ENCODE assay signal across 11 cellular contexts in the genomic region with DNA sequence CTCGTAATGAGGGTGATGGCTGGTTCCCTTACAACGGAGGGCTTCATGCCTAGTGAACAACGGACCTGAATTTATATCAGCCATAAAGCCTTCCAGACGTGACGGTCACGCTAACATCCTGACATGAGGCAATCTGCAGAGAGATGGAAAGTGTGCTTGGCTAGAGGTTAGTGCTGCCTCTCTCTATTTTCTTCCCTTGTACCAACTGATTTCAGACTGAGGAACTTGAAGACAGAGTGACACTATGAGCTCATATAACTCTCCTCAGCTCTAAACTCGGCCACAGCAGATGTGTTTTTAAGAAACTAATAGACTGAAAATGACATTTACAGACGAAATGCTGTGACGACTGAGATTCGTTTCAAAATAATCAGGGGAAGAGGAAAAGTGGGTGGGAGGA.
DNase-seq lines count a peak whose midpoint lies in the region; ATAC-seq and TF ChIP-seq lines count a peak whose summit lies in the region.
"Had no signal": no experiment of that assay in that cellular context is flagged by ENCODE, and none has a peak within 500 bp of the region (broad histone marks: within the 10 kb centered on the region; RNA-seq: fewer than 3 reads in every experiment).

No MANE protein-coding gene starts in this region.

- no peaks in the 10 kb centered on the region for H3K9me2 ChIP-seq in DOHH2 (replicated peaks; ENCODE audit: control insufficient read depth, low read length)

- no peaks in the 10 kb centered on the region for H4K20me1 ChIP-seq in DOHH2 (ENCODE audit: control insufficient read depth, insufficient read depth, low read depth, low read length)

- peak; percentile 63 for DNase-seq in KG1 (lab: John Stamatoyannopoulos, UW)
- no peak for DNase-seq in endothelial cell (ENCODE audit: low spot score)
- no peak for DNase-seq in NCI-H1694 treated with DMSO at 0.1 percent for 48 hours (lab: John Stamatoyannopoulos, UW)
- DNase-seq in NCI-H526 (lab: John Stamatoyannopoulos, UW): no peak
- DNase-seq in dedifferentiated amniotic fluid mesenchymal stem cell (ENCODE audit: extremely low spot score): no peak
- DNase-seq: central memory CD4-positive, alpha-beta T cell; EL; nucleus accumbens had no signal

- H3K27me3 ChIP-seq in DOHH2 (ENCODE audit: control insufficient read depth, low read length): no peaks in the 10 kb centered on the region
- no peaks in the 10 kb centered on the region for H3K27me3 ChIP-seq in rectal smooth muscle tissue (ENCODE audit: control insufficient read depth, insufficient read depth, low read length)

- H3K4me3 Mint-ChIP-seq in endothelial cell (ENCODE audit: unreplicated experiment): no peak overlapping the region

- H3K36me3 ChIP-seq in DOHH2 (ENCODE audit: control insufficient read depth, low read length): no peaks in the 10 kb centered on the region
- H3K36me3 ChIP-seq in rectal smooth muscle tissue (ENCODE audit: control insufficient read depth, insufficient read depth, low read length): no peaks in the 10 kb centered on the region

- H3K4me2 ChIP-seq in DOHH2 (ENCODE audit: low read length): peak overlapping the region; percentile 75

- ATAC-seq in GM21528 (IDR thresholded peaks at IDR 0.05; ENCODE audit: low FRiP score, unreplicated experiment): no peak

- H3K27me3 Mint-ChIP-seq in endothelial cell (ENCODE audit: unreplicated experiment): peaks cover 7% of the 10 kb centered on the region

- H3K27ac Mint-ChIP-seq in endothelial cell (ENCODE audit: unreplicated experiment): peak overlapping the region; percentile 36

- H3K4me1 ChIP-seq in DOHH2 (ENCODE audit: control insufficient read depth, low read length): peaks cover 79% of the 10 kb centered on the region
- peaks cover 23% of the 10 kb centered on the region for H3K4me1 ChIP-seq in rectal smooth muscle tissue (ENCODE audit: control insufficient read depth, insufficient read depth, low read length)

- H3K27ac ChIP-seq in DOHH2 (ENCODE audit: low read depth, low read length) (peak overlapping the region; percentile 83), rectal smooth muscle tissue (ENCODE audit: low read depth, low read length) (peak overlapping the region; percentile 50)

- H3K79me2 ChIP-seq in DOHH2 (ENCODE audit: control insufficient read depth, low read length): peaks cover 18% of the 10 kb centered on the region

- no peaks in the 10 kb centered on the region for H3K36me3 Mint-ChIP-seq in endothelial cell (ENCODE audit: low read depth, unreplicated experiment)

- H3K4me3 ChIP-seq in DOHH2 (ENCODE audit: low read length): peak overlapping the region; percentile 61
- H3K4me3 ChIP-seq in rectal smooth muscle tissue (ENCODE audit: low read length): no peak overlapping the region

- peaks cover 62% of the 10 kb centered on the region for H3K4me1 Mint-ChIP-seq in endothelial cell (ENCODE audit: unreplicated experiment)

- no peaks in the 10 kb centered on the region for H3K9me3 ChIP-seq in DOHH2 (ENCODE audit: control insufficient read depth, insufficient read depth, low read length)

- H3K9ac ChIP-seq in rectal smooth muscle tissue (ENCODE audit: low read length): no peak overlapping the region

- no peaks in the 10 kb centered on the region for H3K9me3 Mint-ChIP-seq in endothelial cell (ENCODE audit: unreplicated experiment)

- no peak for TF ChIP-seq CTCF in DOHH2 (IDR thresholded peaks at IDR 0.05; ENCODE audit: low read depth, low read length, poor library complexity, severe bottlenecking)
- TF ChIP-seq CTCF in endothelial cell (IDR thresholded peaks at IDR 0.05; ENCODE audit: unreplicated experiment): no peak

- peaks cover 26% of the 10 kb centered on the region for H3F3A ChIP-seq in DOHH2 (ENCODE audit: control insufficient read depth, insufficient read depth)
